Comparison of ENCODE assay signal across 9 cellular contexts in the genomic region with DNA sequence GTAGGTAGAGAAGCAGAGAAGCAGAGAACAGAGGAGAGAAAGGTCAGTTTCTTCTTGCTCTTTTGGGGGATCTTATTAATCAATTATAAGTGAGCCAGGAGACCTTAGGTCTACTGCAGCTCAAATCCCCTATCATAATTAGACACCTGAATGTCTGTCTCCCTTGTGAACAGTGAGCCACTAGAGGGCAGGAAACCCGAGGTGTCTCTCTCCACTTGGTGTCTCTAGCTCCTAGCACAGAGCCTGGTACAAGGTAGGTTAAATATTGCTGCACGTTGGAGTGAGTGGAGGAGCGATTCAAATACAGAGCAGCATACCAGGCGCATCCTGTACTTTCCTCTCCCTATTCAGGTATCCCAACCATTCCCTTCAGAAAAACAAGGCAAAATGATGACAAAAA. TPM values are rescaled to one million over a fixed set of nuclear protein-coding genes. Genes with fewer than 3 reads are reported as not detected.
DNase-seq lines count a peak whose midpoint lies in the region; ATAC-seq and TF ChIP-seq lines count a peak whose summit lies in the region.
"Had no signal": no experiment of that assay in that cellular context is flagged by ENCODE, and none has a peak within 500 bp of the region (broad histone marks: within the 10 kb centered on the region; RNA-seq: fewer than 3 reads in every experiment).

No MANE protein-coding gene starts in this region.

- H3K4me1 ChIP-seq in heart left ventricle: peaks cover 0 to 24% (median 0%) of the 10 kb centered on the region in 12 donors

- 15 to 31% (median 18%) methylated on average over 4 of the region's 4 CpGs for WGBS in heart left ventricle, 4 donors

- ATAC-seq in heart left ventricle: peak in 3 of 4 donors; percentile 47 to 64 (median 60)
- ATAC-seq in HG02970 (IDR thresholded peaks at IDR 0.05; ENCODE audit: low FRiP score, unreplicated experiment): no peak
- no peak for ATAC-seq in GM19023 (IDR thresholded peaks at IDR 0.05; ENCODE audit: unreplicated experiment)

- DNase-seq in COLO668 (lab: John Stamatoyannopoulos, UW; ENCODE audit: unreplicated experiment): peak; percentile 20
- peak; percentile 47 for DNase-seq in GM20000 (ENCODE audit: low spot score)
- peak; percentile 22 for DNase-seq in OCI-M1 (lab: John Stamatoyannopoulos, UW)
- no peak for DNase-seq in heart left ventricle
- no peak for DNase-seq in T1000 (lab: John Stamatoyannopoulos, UW)
- no peak for DNase-seq in stimulated activated naive CD4-positive, alpha-beta T cell (lab: John Stamatoyannopoulos, UW)

- peak; percentile 42 for TF ChIP-seq CTCF in GM20000 (IDR thresholded peaks at IDR 0.05; ENCODE audit: extremely low read depth, missing control alignments)
- TF ChIP-seq CTCF in heart left ventricle (IDR thresholded peaks at IDR 0.05): peak; percentile 8 to 54 (median 34)

- no peaks in the 10 kb centered on the region for H3K9me3 ChIP-seq in heart left ventricle

- H3K27ac ChIP-seq in heart left ventricle: no peak overlapping the region

- TF ChIP-seq POLR2A in heart left ventricle (IDR thresholded peaks at IDR 0.05): no peak

- intact Hi-C loops in heart left ventricle (cut with DNase I): loop anchor here in 5 of 10 donors (5.0 to 10.0 kb wide), 5 partner anchors 114 to 326 kb away; no protein-coding TSS in a partner anchor

- peaks cover 9 to 76% (median 25%) of the 10 kb centered on the region in 9 donors for H3K27me3 ChIP-seq in heart left ventricle

- H3K36me3 ChIP-seq in heart left ventricle: no peaks in the 10 kb centered on the region

- no peak overlapping the region for H3K4me3 ChIP-seq in heart left ventricle

RNA-seq across cellular contexts. Expression of gene ST8SIA2, which starts 2.0 kb away (rescaled TPM):
- 10 to 100 TPM in 1 of 9 donors, 1 to 10 TPM in 8; 2.8 to 14.3 (median 3.9) TPM for total RNA-seq in heart left ventricle
- 1 to 10 TPM in 1 of 2 donors, under 1 TPM in 1; 0.50 to 2.1 TPM for polyA plus RNA-seq in heart left ventricle
- total RNA-seq: subcutaneous adipose tissue had no signal

Comparison
In these comparisons a context has a peak if more than half of its experiments do, and no peak if none do; other contexts are left out.
1. DNase-seq: peak in COLO668 (single experiment), GM20000 (single experiment) and OCI-M1 (single experiment); none in heart left ventricle (0 of 5), T1000 (single experiment) and stimulated activated naive CD4-positive, alpha-beta T cell (0 of 6).
2. ATAC-seq: peak in heart left ventricle (3 of 4); none in HG02970 (single experiment) and GM19023 (single experiment).